In genomic region chr7:2763607-2764006, GRCh38 we compare ENCODE assay signal across 1 cellular context.
TF ChIP-seq lines count a peak whose summit lies in the region.

No MANE protein-coding gene starts in this region.

TF ChIP-seq in GM23338, 12 proteins besides CTCF, POLR2A, EP300 and RAD21 (continued from another document):
- TF ChIP-seq REST (IDR thresholded peaks at IDR 0.05; ENCODE audit: unreplicated experiment) (no peak), CREB1 (CRISPR knock-in tag; IDR thresholded peaks at IDR 0.05; ENCODE audit: low read depth) (no peak)
TF ChIP-seq in GM23338: peak in this region for 0.
